Comparison of ENCODE assay signal across 1 cellular context in the genomic region with DNA sequence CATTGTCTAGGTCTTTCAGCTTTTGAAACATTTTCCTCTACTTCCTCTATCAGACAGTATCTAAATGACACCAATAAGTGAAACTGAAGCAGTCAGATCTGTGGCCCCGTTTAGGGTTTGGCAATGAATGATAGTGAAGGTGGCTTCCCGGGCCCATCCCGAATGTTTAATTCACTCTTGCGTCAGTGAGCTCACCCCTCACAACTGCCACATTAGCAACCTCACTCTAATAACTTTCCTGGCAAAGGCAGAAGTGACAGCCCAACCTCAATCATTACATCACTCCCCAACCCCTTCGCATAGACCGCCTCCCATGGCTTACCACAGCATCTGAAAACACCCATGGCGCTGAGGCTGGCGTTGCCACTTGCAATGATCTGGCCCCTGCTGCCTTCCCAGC.
TF ChIP-seq lines count a peak whose summit lies in the region.

No MANE protein-coding gene starts in this region.

TF ChIP-seq in GM23338, 12 proteins besides CTCF, POLR2A, EP300 and RAD21 (continued from another document):
- TF ChIP-seq ZNF462 (CRISPR knock-in tag; IDR thresholded peaks at IDR 0.05) (no peak), REST (IDR thresholded peaks at IDR 0.05; ENCODE audit: unreplicated experiment) (no peak), EZH2phosphoT487 (IDR thresholded peaks at IDR 0.05; ENCODE audit: unreplicated experiment) (no peak), JUNB (IDR thresholded peaks at IDR 0.05; ENCODE audit: unreplicated experiment) (no peak), STAT1 (IDR thresholded peaks at IDR 0.05; ENCODE audit: unreplicated experiment) (no peak), NANOG (IDR thresholded peaks at IDR 0.05; ENCODE audit: borderline replicate concordance) (no peak)
TF ChIP-seq in GM23338: peak in this region for 0.
